Comparison of ENCODE assay signal across 9 cellular contexts in the genomic region with DNA sequence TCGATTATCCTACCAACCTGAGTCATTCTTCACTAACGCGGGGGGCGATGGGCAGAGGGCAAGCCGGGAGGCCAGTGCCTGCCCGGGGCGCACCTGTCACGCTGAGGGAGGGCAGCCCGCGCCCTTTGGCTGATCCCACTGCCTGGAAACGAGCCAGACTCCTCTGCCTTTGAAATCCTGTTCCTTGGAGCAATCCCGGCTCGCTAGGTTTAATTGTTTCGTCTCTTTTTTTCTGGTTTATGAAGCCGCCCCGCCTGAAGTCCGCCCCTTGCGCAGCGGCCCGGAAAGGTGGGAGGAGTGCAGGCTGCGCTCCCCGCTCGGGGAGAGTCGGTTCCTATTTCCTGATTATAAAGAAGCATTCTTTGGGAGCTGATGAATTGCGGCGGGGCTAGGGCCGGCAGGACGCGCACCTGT.
DNase-seq lines count a peak whose midpoint lies in the region; ATAC-seq, FAIRE-seq and TF ChIP-seq lines count a peak whose summit lies in the region.
"Had no signal": no experiment of that assay in that cellular context is flagged by ENCODE, and none has a peak within 500 bp of the region (broad histone marks: within the 10 kb centered on the region; RNA-seq: fewer than 3 reads in every experiment).

No MANE protein-coding gene starts in this region.

- no peak overlapping the region for H2AFZ ChIP-seq in SU-DHL-6 (ENCODE audit: low read depth, low read length, severe bottlenecking)

- H3K4me3 Mint-ChIP-seq in effector memory CD8-positive, alpha-beta T cell: peak overlapping the region; percentile 73 to 77

- peaks cover 54 to 73% of the 10 kb centered on the region in 2 donors for H3K27me3 Mint-ChIP-seq in effector memory CD8-positive, alpha-beta T cell

- no peaks in the 10 kb centered on the region for H3K9me2 ChIP-seq in SU-DHL-6 (replicated peaks; ENCODE audit: insufficient read depth, low read length)

- peaks cover 10 to 11% of the 10 kb centered on the region in 2 donors for H3K4me1 Mint-ChIP-seq in effector memory CD8-positive, alpha-beta T cell (ENCODE audit: low read depth in 2 of 2)

- H3K9ac ChIP-seq in HUES48 (ENCODE audit: low read depth, low read length) (peak overlapping the region; percentile 57), SU-DHL-6 (ENCODE audit: low read length) (no peak overlapping the region)

- WGBS in pancreas, 2 donors: 1 to 8% methylated on average over 29 of the region's 29 CpGs

- intact Hi-C loops in pancreas (cut with DNase I): no loop called here

- H3K4me1 ChIP-seq in HUES48 (ENCODE audit: control insufficient read depth, insufficient read depth, low read length): peaks cover 8% of the 10 kb centered on the region; the same call in 1 of the 2 replicates
- no peaks in the 10 kb centered on the region for H3K4me1 ChIP-seq in pancreas

- H3K36me3 Mint-ChIP-seq in effector memory CD8-positive, alpha-beta T cell (ENCODE audit: insufficient read depth): no peaks in the 10 kb centered on the region

- DNase-seq in ELF-1 (ENCODE audit: low read depth, low spot score) (peak; percentile 84), pancreas (peak in 5 of 6 donors; percentile 28 to 63 (median 46)), NCI-H1048 (lab: John Stamatoyannopoulos, UW) (no peak), amniotic stem cell (lab: John Stamatoyannopoulos, UW) (no peak), D721Med (ENCODE audit: insufficient read length, low spot score) (no peak)
- no peak for DNase-seq in effector memory CD8-positive, alpha-beta T cell

- H3K4me3 ChIP-seq in HUES48 (ENCODE audit: low read depth, low read length) (peak overlapping the region; percentile 60), SU-DHL-6 (ENCODE audit: insufficient read depth, low read length, poor library complexity, severe bottlenecking) (no peak overlapping the region), pancreas (peak overlapping the region in 2 of 4 donors; percentile 17 to 27)

- 0 out of 2 replicates have a peak, but pooled peaks cover 3% of the 10 kb centered on the region for H3K9me3 ChIP-seq in HUES48 (ENCODE audit: control insufficient read depth, insufficient read depth, low read length)
- H3K9me3 ChIP-seq in SU-DHL-6 (ENCODE audit: insufficient read depth, low read length): no peaks in the 10 kb centered on the region
- no peaks in the 10 kb centered on the region for H3K9me3 ChIP-seq in pancreas

- ATAC-seq in effector memory CD8-positive, alpha-beta T cell (replicated peaks): no peak
- peak; percentile 60 to 74 (median 66) for ATAC-seq in pancreas

- no peaks in the 10 kb centered on the region for H3K79me2 ChIP-seq in SU-DHL-6 (ENCODE audit: insufficient read depth, low read length)

- H3K27ac Mint-ChIP-seq in effector memory CD8-positive, alpha-beta T cell: no peak overlapping the region

- H3K9me3 Mint-ChIP-seq in effector memory CD8-positive, alpha-beta T cell: no peaks in the 10 kb centered on the region

- H3K27ac ChIP-seq in HUES48 (ENCODE audit: low read depth, low read length) (peak overlapping the region; percentile 71), SU-DHL-6 (ENCODE audit: low read depth, low read length) (no peak overlapping the region), pancreas (peak overlapping the region in 2 of 4 donors; percentile 37 to 44)
- H3K27ac ChIP-seq: HL-60 had no signal

- no peaks in the 10 kb centered on the region for H4K20me1 ChIP-seq in SU-DHL-6 (ENCODE audit: low read depth, low read length)

- TF ChIP-seq CTCF in SU-DHL-6 (IDR thresholded peaks at IDR 0.05; ENCODE audit: insufficient read depth, low read length, poor library complexity, severe bottlenecking) (no peak), pancreas (IDR thresholded peaks at IDR 0.05) (no peak), D721Med (IDR thresholded peaks at IDR 0.05; ENCODE audit: insufficient read depth, missing control alignments) (no peak)

- H3K27me3 ChIP-seq in HUES48 (ENCODE audit: control insufficient read depth, insufficient read depth, low read length) (0 out of 2 replicates have a peak, but pooled peaks cover 4% of the 10 kb centered on the region), SU-DHL-6 (ENCODE audit: low read length) (no peaks in the 10 kb centered on the region), pancreas (peaks cover 0 to 30% (median 1%) of the 10 kb centered on the region in 4 donors)

- peak overlapping the region; percentile 42 for H3K4me2 ChIP-seq in SU-DHL-6 (ENCODE audit: low read depth, low read length, poor library complexity, severe bottlenecking)

- FAIRE-seq in pancreas (lab: Jason Lieb, UNC) (peak; percentile 13), D721Med (lab: Jason Lieb, UNC) (no peak)

- no peaks in the 10 kb centered on the region for H3F3A ChIP-seq in SU-DHL-6 (ENCODE audit: insufficient read depth)

- H3K36me3 ChIP-seq in HUES48 (ENCODE audit: control insufficient read depth, insufficient read depth, low read length) (no peaks in the 10 kb centered on the region), SU-DHL-6 (ENCODE audit: low read length) (no peaks in the 10 kb centered on the region), pancreas (no peaks in the 10 kb centered on the region)

Comparison
In these comparisons a context has a peak if more than half of its experiments do, and no peak if none do; other contexts are left out.
1. DNase-seq: peak in ELF-1 (single experiment) and pancreas (5 of 6); none in effector memory CD8-positive, alpha-beta T cell (0 of 3), NCI-H1048 (single experiment), amniotic stem cell (single experiment) and D721Med (single experiment).